ENCODE assay signal across 14 cellular contexts in genomic region chr5:123438244-123438643, GRCh38. TPM values are rescaled to one million over a fixed set of nuclear protein-coding genes. Genes with fewer than 3 reads are reported as not detected.
A peak's percentile ranks its signal among the peaks of the same experiment; 100 is the strongest.
DNase-seq lines count a peak whose midpoint lies in the region; ATAC-seq and TF ChIP-seq lines count a peak whose summit lies in the region.
"Had no signal": no experiment of that assay in that cellular context is flagged by ENCODE, and none has a peak within 500 bp of the region (broad histone marks: within the 10 kb centered on the region; RNA-seq: fewer than 3 reads in every experiment).

No MANE protein-coding gene starts in this region.

- CTCF ChIA-PET in OCI-LY7 (lab: Charles Lee; ENCODE audit: unreplicated experiment): no interaction called here

- H3K27me3 ChIP-seq in ACC112 (ENCODE audit: insufficient read depth, low read length) (no peaks in the 10 kb centered on the region), H7 (ENCODE audit: control insufficient read depth, insufficient read depth, low read length) (no peaks in the 10 kb centered on the region; the same call in 1 of the 2 replicates), spleen (replicated peaks in 1 of 7) (no peaks in the 10 kb centered on the region)

- no peaks in the 10 kb centered on the region for H3K79me2 ChIP-seq in ACC112 (ENCODE audit: control insufficient read depth, insufficient read depth, low read length, unreplicated experiment)
- H3K79me2 ChIP-seq in OCI-LY7 (ENCODE audit: insufficient read depth, low read depth, low read length): no peaks in the 10 kb centered on the region

- WGBS in spleen, 5 donors: 47 to 81% (median 60%) methylated on average over 2 of the region's 2 CpGs

- DNase-seq in OCI-LY7 (ENCODE audit: low spot score) (no peak), NCI-H146 (lab: John Stamatoyannopoulos, UW) (no peak), left ventricle myocardium superior (no peak), H7 (no peak), spleen (no peak)
- DNase-seq: anterior cingulate cortex; CD8-positive, alpha-beta memory T cell; immature natural killer cell; NCI-H1092 treated with DMSO at 0.1 percent for 48 hours; OCI-M1 had no signal

- no peak for TF ChIP-seq POLR2A in spleen (IDR thresholded peaks at IDR 0.05)

- no peaks in the 10 kb centered on the region for H3K9me3 ChIP-seq in OCI-LY7 (ENCODE audit: low read length)
- no peaks in the 10 kb centered on the region for H3K9me3 ChIP-seq in spleen

- no TSS peak for BruUV-seq in OCI-LY7 (replicated peaks; lab: Mats Ljungman, UMichigan)

- no peak overlapping the region for H3K4me2 ChIP-seq in OCI-LY7 (ENCODE audit: low read length)

- H3K27ac ChIP-seq in ACC112 (ENCODE audit: low read depth, low read length) (no peak overlapping the region), OCI-LY7 (ENCODE audit: low read depth, low read length, poor library complexity, severe bottlenecking) (no peak overlapping the region), spleen (no peak overlapping the region)
- H3K27ac ChIP-seq: HL-60 had no signal

- H3K36me3 ChIP-seq in ACC112 (ENCODE audit: insufficient read depth, low read length): no peaks in the 10 kb centered on the region
- no peaks in the 10 kb centered on the region for H3K36me3 ChIP-seq in OCI-LY7 (ENCODE audit: insufficient read depth, low read length)
- H3K36me3 ChIP-seq in H7 (replicated peaks; ENCODE audit: control insufficient read depth, insufficient read depth, low read length): no peaks in the 10 kb centered on the region
- no peaks in the 10 kb centered on the region for H3K36me3 ChIP-seq in spleen

- H3K4me1 ChIP-seq in ACC112 (ENCODE audit: control insufficient read depth, insufficient read depth, low read length, unreplicated experiment): no peaks in the 10 kb centered on the region
- no peaks in the 10 kb centered on the region for H3K4me1 ChIP-seq in OCI-LY7 (ENCODE audit: insufficient read depth, low read length, poor library complexity, severe bottlenecking)
- H3K4me1 ChIP-seq in spleen: no peaks in the 10 kb centered on the region

- no peak for TF ChIP-seq CTCF in OCI-LY7 (conservative IDR thresholded peaks at IDR 0.05; ENCODE audit: low read length)
- TF ChIP-seq CTCF in spleen (IDR thresholded peaks at IDR 0.05 in 8 of 11, conservative IDR thresholded peaks at IDR 0.05 in 3 of 11): no peak

- no peak overlapping the region for H3K4me3 ChIP-seq in ACC112 (ENCODE audit: low read depth, low read length)
- H3K4me3 ChIP-seq in OCI-LY7 (ENCODE audit: low read depth, low read length, poor library complexity, severe bottlenecking): no peak overlapping the region
- no peak overlapping the region for H3K4me3 ChIP-seq in H7 (ENCODE audit: insufficient read depth, low read depth, low read length)
- no peak overlapping the region for H3K4me3 ChIP-seq in spleen

- ATAC-seq in GM18873 (IDR thresholded peaks at IDR 0.05; ENCODE audit: low FRiP score, unreplicated experiment): peak; percentile 85
- ATAC-seq in HG02678 (IDR thresholded peaks at IDR 0.05; ENCODE audit: unreplicated experiment): peak; percentile 91
- ATAC-seq in left ventricle myocardium superior: no peak

- no peaks in the 10 kb centered on the region for H4K20me1 ChIP-seq in OCI-LY7 (ENCODE audit: insufficient read depth, low read length)

- H3K9me2 ChIP-seq in OCI-LY7 (ENCODE audit: insufficient read depth, low read length): no peaks in the 10 kb centered on the region

- POLR2A ChIA-PET in OCI-LY7 (lab: Charles Lee): no interaction called here

- peak overlapping the region; percentile 23 for H2AFZ ChIP-seq in ACC112 (ENCODE audit: low read length, unreplicated experiment)
- 0 out of 2 replicates have a peak overlapping the region, but pooled peaks have one; percentile 32 for H2AFZ ChIP-seq in OCI-LY7 (ENCODE audit: low read length)

- intact Hi-C loops in OCI-LY7 (cut with micrococcal nuclease; ENCODE audit: unreplicated experiment): no loop called here
- intact Hi-C loops in left ventricle myocardium superior (cut with micrococcal nuclease): no loop called here
- intact Hi-C loops in spleen (cut with DNase I; ENCODE audit: low total_unique reads): no loop called here

RNA-seq across cellular contexts. Expression of gene CEP120, which starts 15.0 kb away (rescaled TPM):
- 18.0 and 23.3 TPM in 2 replicates for total RNA-seq in OCI-LY7 (2014; rRNA removed; shearing (Covaris generic))
- 23.7 and 23.8 TPM in 2 replicates for total RNA-seq in OCI-LY7 (2022)
- total RNA-seq in left ventricle myocardium superior: 10.6 TPM
- total RNA-seq in H7 (2014; rRNA removed; shearing (Covaris generic)): 13.9 and 20.5 TPM in 2 replicates
- total RNA-seq in spleen: 10 to 100 TPM; 27.7 to 43.3 (median 33.5) TPM
- 10 to 100 TPM in 2 of 3 donors, 1 to 10 TPM in 1; 9.2 to 11.2 (median 10.5) TPM for polyA plus RNA-seq in spleen
